In the genomic region with DNA sequence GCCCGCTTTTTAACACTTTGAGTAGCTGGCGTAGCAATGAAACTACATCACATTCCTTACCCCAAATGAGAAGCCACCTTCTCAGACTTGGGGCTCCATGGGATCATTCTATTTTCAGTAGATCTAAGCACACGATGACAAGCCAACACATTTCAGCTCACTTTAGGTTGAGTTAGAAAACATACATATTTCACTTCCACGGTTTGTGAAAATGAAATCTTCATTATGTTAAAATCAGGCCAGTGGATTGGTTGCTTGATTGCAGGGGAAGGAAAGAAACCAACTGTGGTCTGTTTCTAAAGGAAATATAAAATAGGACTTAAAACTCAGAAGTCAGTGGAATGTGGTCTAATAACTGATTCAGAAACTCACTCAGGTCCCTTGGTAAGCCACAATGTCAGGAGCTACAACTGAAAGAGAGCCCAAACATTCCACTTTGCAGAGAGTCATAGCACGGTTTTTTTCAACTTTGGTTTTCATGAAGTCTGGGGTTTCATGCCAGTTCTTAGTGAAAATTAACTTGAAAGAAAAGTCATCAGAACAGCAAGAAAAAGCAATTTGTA, we compare ENCODE assay signal across 1 cellular context.
TF ChIP-seq lines count a peak whose summit lies in the region.

No MANE protein-coding gene starts in this region.

TF ChIP-seq in GM12878, 131 proteins besides CTCF, POLR2A, EP300 and RAD21:
- TF ChIP-seq SKIL (IDR thresholded peaks at IDR 0.05; ENCODE audit: low read depth, poor library complexity, severe bottlenecking) (peak; percentile 42), EGR1 (IDR thresholded peaks at IDR 0.05; ENCODE audit: borderline replicate concordance in 1 of 2, low read depth in 2 of 2, low read length in 2 of 2) (no peak), ZBED1 (IDR thresholded peaks at IDR 0.05; ENCODE audit: borderline replicate concordance) (no peak), NR2F1 (conservative IDR thresholded peaks at IDR 0.05) (no peak), YY1 (IDR thresholded peaks at IDR 0.05; ENCODE audit: low read depth, low read length) (no peak), ZNF207 (IDR thresholded peaks at IDR 0.05; ENCODE audit: borderline replicate concordance) (no peak), BCL11A (IDR thresholded peaks at IDR 0.05; ENCODE audit: low read depth, low read length) (no peak), GABPA (IDR thresholded peaks at IDR 0.05; ENCODE audit: low read depth) (no peak), MAX (IDR thresholded peaks at IDR 0.05; ENCODE audit: low read depth, low read length) (no peak), ESRRA (IDR thresholded peaks at IDR 0.05; ENCODE audit: low read length) (no peak), RCOR1 (conservative IDR thresholded peaks at IDR 0.05; ENCODE audit: low read depth, low read length) (no peak), STAT3 (IDR thresholded peaks at IDR 0.05; ENCODE audit: low read depth, low read length) (no peak), ZNF384 (IDR thresholded peaks at IDR 0.05; ENCODE audit: borderline replicate concordance, low read depth, low read length) (peak; percentile 40; the same call in 1 of the 2 replicates), NR2C2 (IDR thresholded peaks at IDR 0.05; ENCODE audit: borderline replicate concordance, control insufficient read depth, insufficient read length, low read depth) (no peak), PAX5 (IDR thresholded peaks at IDR 0.05; ENCODE audit: borderline replicate concordance, low read depth, low read length) (no peak), IKZF2 (IDR thresholded peaks at IDR 0.05) (peak; percentile 34 to 60; a peak in 3 of 4 replicates), BACH1 (IDR thresholded peaks at IDR 0.05; ENCODE audit: borderline replicate concordance) (no peak), CHD2 (IDR thresholded peaks at IDR 0.05; ENCODE audit: borderline replicate concordance, low read depth, low read length) (no peak), IRF3 (IDR thresholded peaks at IDR 0.05) (no peak), KAT2A (conservative IDR thresholded peaks at IDR 0.05; ENCODE audit: control insufficient read depth, low read depth, low read length) (no peak), CEBPB (IDR thresholded peaks at IDR 0.05; ENCODE audit: borderline replicate concordance in 1 of 2, low read depth in 2 of 2, low read length in 2 of 2) (no peak)
- TF ChIP-seq, protein P1, sequence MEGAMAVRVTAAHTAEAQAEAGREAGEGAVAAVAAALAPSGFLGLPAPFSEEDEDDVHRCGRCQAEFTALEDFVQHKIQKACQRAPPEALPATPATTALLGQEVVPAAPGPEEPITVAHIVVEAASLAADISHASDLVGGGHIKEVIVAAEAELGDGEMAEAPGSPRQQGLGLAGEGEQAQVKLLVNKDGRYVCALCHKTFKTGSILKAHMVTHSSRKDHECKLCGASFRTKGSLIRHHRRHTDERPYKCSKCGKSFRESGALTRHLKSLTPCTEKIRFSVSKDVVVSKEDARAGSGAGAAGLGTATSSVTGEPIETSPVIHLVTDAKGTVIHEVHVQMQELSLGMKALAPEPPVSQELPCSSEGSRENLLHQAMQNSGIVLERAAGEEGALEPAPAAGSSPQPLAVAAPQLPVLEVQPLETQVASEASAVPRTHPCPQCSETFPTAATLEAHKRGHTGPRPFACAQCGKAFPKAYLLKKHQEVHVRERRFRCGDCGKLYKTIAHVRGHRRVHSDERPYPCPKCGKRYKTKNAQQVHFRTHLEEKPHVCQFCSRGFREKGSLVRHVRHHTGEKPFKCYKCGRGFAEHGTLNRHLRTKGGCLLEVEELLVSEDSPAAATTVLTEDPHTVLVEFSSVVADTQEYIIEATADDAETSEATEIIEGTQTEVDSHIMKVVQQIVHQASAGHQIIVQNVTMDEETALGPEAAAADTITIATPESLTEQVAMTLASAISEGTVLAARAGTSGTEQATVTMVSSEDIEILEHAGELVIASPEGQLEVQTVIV (IDR thresholded peaks at IDR 0.05; ENCODE audit: borderline replicate concordance, partially characterized antibody) = no peak
- TF ChIP-seq, protein P2, sequence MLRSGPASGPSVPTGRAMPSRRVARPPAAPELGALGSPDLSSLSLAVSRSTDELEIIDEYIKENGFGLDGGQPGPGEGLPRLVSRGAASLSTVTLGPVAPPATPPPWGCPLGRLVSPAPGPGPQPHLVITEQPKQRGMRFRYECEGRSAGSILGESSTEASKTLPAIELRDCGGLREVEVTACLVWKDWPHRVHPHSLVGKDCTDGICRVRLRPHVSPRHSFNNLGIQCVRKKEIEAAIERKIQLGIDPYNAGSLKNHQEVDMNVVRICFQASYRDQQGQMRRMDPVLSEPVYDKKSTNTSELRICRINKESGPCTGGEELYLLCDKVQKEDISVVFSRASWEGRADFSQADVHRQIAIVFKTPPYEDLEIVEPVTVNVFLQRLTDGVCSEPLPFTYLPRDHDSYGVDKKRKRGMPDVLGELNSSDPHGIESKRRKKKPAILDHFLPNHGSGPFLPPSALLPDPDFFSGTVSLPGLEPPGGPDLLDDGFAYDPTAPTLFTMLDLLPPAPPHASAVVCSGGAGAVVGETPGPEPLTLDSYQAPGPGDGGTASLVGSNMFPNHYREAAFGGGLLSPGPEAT (IDR thresholded peaks at IDR 0.05; ENCODE audit: low read depth) = 0 out of 2 replicates have a peak, but pooled peaks have one; percentile 16
